Comparison of ENCODE assay signal across 8 cellular contexts in genomic region chr12:118372541-118373495, GRCh38. TPM values are rescaled to one million over a fixed set of nuclear protein-coding genes. Genes with fewer than 3 reads are reported as not detected.
DNase-seq lines count a peak whose midpoint lies in the region; ATAC-seq lines count a peak whose summit lies in the region.

Gene TAOK3, minus strand, starts transcription at chr12:118372907. Its CDS starts 117,340 bp downstream, at chr12:118255567.

- peak; percentile 74 for ATAC-seq in GM21360 (IDR thresholded peaks at IDR 0.05; ENCODE audit: unreplicated experiment)
- ATAC-seq in effector memory CD8-positive, alpha-beta T cell (replicated peaks): peak; percentile 83
- ATAC-seq in memory B cell (ENCODE audit: low read depth): peak; percentile 81

- H3K27me3 Mint-ChIP-seq in effector memory CD8-positive, alpha-beta T cell: no peaks in the 10 kb centered on the region
- no peaks in the 10 kb centered on the region for H3K27me3 Mint-ChIP-seq in memory B cell

- H3K27ac Mint-ChIP-seq in effector memory CD8-positive, alpha-beta T cell: peak within 1 kb of the TSS; percentile 91 to 92
- H3K27ac Mint-ChIP-seq in memory B cell: peak within 1 kb of the TSS; percentile 89

- no peaks in the 10 kb centered on the region for H3K9me3 Mint-ChIP-seq in effector memory CD8-positive, alpha-beta T cell
- H3K9me3 Mint-ChIP-seq in memory B cell: no peaks in the 10 kb centered on the region

- peaks cover 37 to 41% of the 10 kb centered on the region in 2 donors for H3K4me1 Mint-ChIP-seq in effector memory CD8-positive, alpha-beta T cell (ENCODE audit: low read depth in 2 of 2)
- H3K4me1 Mint-ChIP-seq in memory B cell: peaks cover 19% of the 10 kb centered on the region

- DNase-seq in COLO668 (lab: John Stamatoyannopoulos, UW; ENCODE audit: unreplicated experiment) (peak; percentile 99), HT1080 (ENCODE audit: low read depth) (peak; percentile 95), NOMO-1 treated with DMSO at 0.1 percent for 48 hours (lab: John Stamatoyannopoulos, UW; ENCODE audit: unreplicated experiment) (peak; percentile 99), memory B cell (ENCODE audit: low spot score in 2 of 2) (peak; percentile 88 to 95)
- DNase-seq in activated CD8-positive, alpha-beta memory T cell treated with anti-CD3 and anti-CD28 coated beads for 4 hours (ENCODE audit: low read depth in 2 of 2): peak; percentile 94 to 95
- DNase-seq in effector memory CD8-positive, alpha-beta T cell: peak; percentile 94 to 97 (median 94)
- peak; percentile 92 for DNase-seq in stimulated activated CD8-positive, alpha-beta memory T cell treated with anti-CD3 and anti-CD28 coated beads, Interleukin-12 subunit alpha, Interleukin-12 subunit beta, amount 100 ng/mL, for 24 hours (ENCODE audit: extremely low read depth)

- peaks cover 10% of the 10 kb centered on the region for H3K36me3 Mint-ChIP-seq in effector memory CD8-positive, alpha-beta T cell (ENCODE audit: insufficient read depth)
- H3K36me3 Mint-ChIP-seq in memory B cell: no peaks in the 10 kb centered on the region

- peak within 1 kb of the TSS; percentile 89 to 98 for H3K4me3 Mint-ChIP-seq in effector memory CD8-positive, alpha-beta T cell
- peak within 1 kb of the TSS; percentile 90 for H3K4me3 Mint-ChIP-seq in memory B cell

RNA-seq across cellular contexts. Expression of gene TAOK3, which starts in this region (rescaled TPM):
- total RNA-seq in HT1080 (2014; rRNA removed; shearing (Covaris generic)): 7.9 and 10.6 TPM in 2 replicates
- polyA plus RNA-seq in HT1080 (2015; cell fraction: cytosol; rRNA removed): 18.6 and 20.2 TPM in 2 replicates
- 16.2 and 23.1 TPM in 2 replicates for polyA plus RNA-seq in HT1080 (2015; cell fraction: nucleus; rRNA removed)

Comparison
In these comparisons a context has a peak if more than half of its experiments do, and no peak if none do; other contexts are left out.
1. Peak in every context shown above with its lines: DNase-seq and ATAC-seq.